8 cellular contexts compared by ENCODE assay signal in the genomic region with DNA sequence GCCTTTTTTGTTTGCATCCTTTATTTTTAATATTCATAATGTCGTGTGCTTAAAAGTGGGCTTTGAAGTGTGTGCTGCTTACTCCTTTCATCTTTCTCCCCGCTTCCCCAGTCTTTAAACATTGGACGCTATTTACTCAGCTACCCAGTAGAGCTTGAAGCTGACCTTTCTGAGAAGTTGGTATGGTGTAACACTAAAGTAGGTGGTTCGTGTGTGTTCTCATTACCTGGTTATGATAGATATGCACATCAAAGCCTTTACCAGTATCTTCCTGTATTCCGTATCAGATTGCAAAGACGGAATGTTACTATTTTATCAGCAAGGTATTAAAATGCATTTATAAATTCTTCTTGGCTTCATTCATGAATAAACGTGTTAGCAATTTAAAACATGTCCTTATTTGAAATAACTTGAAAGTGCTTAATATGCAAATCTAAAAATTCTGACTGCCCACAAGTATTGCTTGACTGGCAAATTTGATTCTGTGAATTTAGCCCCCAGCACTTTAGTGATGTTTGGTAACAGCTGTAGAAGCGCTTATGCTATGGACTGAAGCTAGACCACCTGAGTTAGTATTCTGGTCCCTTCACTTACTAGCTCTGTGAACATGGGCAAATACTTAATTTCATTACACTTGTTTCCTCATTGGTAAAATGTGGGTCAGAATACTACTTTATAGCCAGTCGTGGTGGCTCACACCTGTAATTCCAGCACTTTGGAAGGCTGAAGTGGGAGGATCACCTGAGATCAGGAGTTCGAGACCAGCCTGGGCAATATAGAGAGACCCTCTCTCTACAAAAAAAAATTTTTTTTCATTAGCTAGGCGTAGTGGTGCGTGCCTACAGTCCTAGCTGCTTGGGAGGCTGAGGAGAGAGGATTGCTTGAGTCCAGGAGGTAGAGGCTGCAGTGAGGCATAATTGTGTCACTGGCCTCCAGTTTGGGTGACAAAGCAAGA. TPM values are rescaled to one million over a fixed set of nuclear protein-coding genes. Genes with fewer than 3 reads are reported as not detected.
DNase-seq lines count a peak whose midpoint lies in the region; ATAC-seq, FAIRE-seq and TF ChIP-seq lines count a peak whose summit lies in the region.
"Had no signal": no experiment of that assay in that cellular context is flagged by ENCODE, and none has a peak within 500 bp of the region (broad histone marks: within the 10 kb centered on the region; RNA-seq: fewer than 3 reads in every experiment).

No MANE protein-coding gene starts in this region.

- peaks cover 0 to 8% (median 6%) of the 10 kb centered on the region in 3 experiments; a peak in 5 of 7 replicates for H3K36me3 Mint-ChIP-seq in H9 (ENCODE audit: insufficient read depth in 1 of 3, low read depth in 3 of 3)

- no peak overlapping the region for H2BK5ac ChIP-seq in H9 (ENCODE audit: insufficient read length, low read length)

- H3K23me2 ChIP-seq in H9 (ENCODE audit: insufficient read length, low read depth, low read length, poor library complexity, severe bottlenecking) = peaks cover 13% of the 10 kb centered on the region

- H3K27ac Mint-ChIP-seq in H9 = no peak overlapping the region

- peak overlapping the region; percentile 81 to 93 for H3K4me3 Mint-ChIP-seq in H9

- no peak overlapping the region for H3T11ph ChIP-seq in H9 (ENCODE audit: low read length)

- no peaks in the 10 kb centered on the region for H3K9me3 Mint-ChIP-seq in H9

- no peak overlapping the region for H2AK5ac ChIP-seq in H9 (ENCODE audit: insufficient read length, low read length)

- H4K91ac ChIP-seq in H9 (ENCODE audit: insufficient read length, low read depth, low read length) = no peak overlapping the region

- no peak overlapping the region for H2AFZ ChIP-seq in H9 (ENCODE audit: low read length)

- H2BK12ac ChIP-seq in H9 (ENCODE audit: insufficient read length, low read depth, low read length) = no peak overlapping the region

- no peak for ATAC-seq in GM18505 (IDR thresholded peaks at IDR 0.05; ENCODE audit: unreplicated experiment)
- ATAC-seq in HG02970 (IDR thresholded peaks at IDR 0.05; ENCODE audit: low FRiP score, unreplicated experiment) = no peak

- no CpG with 5 or more reads among the region's 12 CpGs for WGBS in H9 (ENCODE audit: extremely low coverage, insufficient read length, low lambda C conversion rate)
- 37 to 54% (median 45%) methylated on average over 12 of the region's 12 CpGs for WGBS in small intestine, 3 donors

- H3K27me3 Mint-ChIP-seq in H9 (ENCODE audit: low read depth) = no peaks in the 10 kb centered on the region

- no peak overlapping the region for H3K56ac ChIP-seq in H9 (ENCODE audit: insufficient read length, low read depth, low read length)

- H3K9ac ChIP-seq in H9 (ENCODE audit: extremely low read depth, insufficient read length, low read length) = no peak overlapping the region

- H3K4me1 Mint-ChIP-seq in H9 = peaks cover 28 to 35% of the 10 kb centered on the region in 2 experiments

- H3K27ac ChIP-seq in H9 (ENCODE audit: insufficient read length, low read depth, low read length) = no peak overlapping the region
- H3K27ac ChIP-seq in small intestine (ENCODE audit: low read depth in 1 of 2, low read length in 1 of 2) = no peak overlapping the region

- no peak overlapping the region for H4K8ac ChIP-seq in H9 (replicated peaks; ENCODE audit: insufficient read length, low read depth, low read length)

- H2BK120ac ChIP-seq in H9 (ENCODE audit: low read depth, low read length, poor library complexity, severe bottlenecking) = no peak overlapping the region

- H4K5ac ChIP-seq in H9 (ENCODE audit: insufficient read length, low read depth, low read length) = no peak overlapping the region

- peaks cover 0 to 2% of the 10 kb centered on the region in 2 donors for H3K36me3 ChIP-seq in small intestine (ENCODE audit: control insufficient read depth in 2 of 2, insufficient read depth in 2 of 2, low read length in 2 of 2)

- TF ChIP-seq CTCF in H9 (conservative IDR thresholded peaks at IDR 0.05) = no peak

- no peak overlapping the region for H3K23ac ChIP-seq in H9 (ENCODE audit: insufficient read length, low read depth, low read length)

- H3K4ac ChIP-seq in H9 (ENCODE audit: low read depth, low read length) = no peak overlapping the region

- H3K4me1 ChIP-seq in H9 (ENCODE audit: insufficient read depth, low read length) = peaks cover 5% of the 10 kb centered on the region; the same call in 1 of the 2 replicates
- H3K4me1 ChIP-seq in small intestine (ENCODE audit: control insufficient read depth in 2 of 2, insufficient read depth in 1 of 2, low read depth in 1 of 2, low read length in 1 of 2) = peaks cover 4 to 11% of the 10 kb centered on the region in 2 donors

- no peaks in the 10 kb centered on the region for H3K79me1 ChIP-seq in H9 (ENCODE audit: insufficient read depth, low read depth, low read length, poor library complexity, severe bottlenecking)

- TF ChIP-seq POLR2A in GM18505 (IDR thresholded peaks at IDR 0.05; ENCODE audit: borderline replicate concordance, extremely low read depth, insufficient read depth, insufficient read length) = no peak

- peak overlapping the region in 1 of 2 donors; percentile 78 for H3K4me3 ChIP-seq in small intestine (ENCODE audit: low read depth in 1 of 2, low read length in 2 of 2)

- H4K20me1 ChIP-seq in H9 (ENCODE audit: control insufficient read depth, insufficient read depth, insufficient read length) = peaks cover 4% of the 10 kb centered on the region

- H3K18ac ChIP-seq in H9 (ENCODE audit: insufficient read length, low read depth, low read length) = no peak overlapping the region

- no peaks in the 10 kb centered on the region for H3K79me2 ChIP-seq in H9 (ENCODE audit: insufficient read depth, low read length)

- peak overlapping the region; percentile 90 for H3K4me2 ChIP-seq in H9 (ENCODE audit: insufficient read depth, insufficient read length, low read length)

- H2BK15ac ChIP-seq in H9 (ENCODE audit: low read depth, low read length) = no peak overlapping the region

- H3K27me3 ChIP-seq in H9 (ENCODE audit: insufficient read depth, low read length) (no peaks in the 10 kb centered on the region), small intestine (ENCODE audit: control insufficient read depth in 2 of 2, insufficient read depth in 2 of 2, low read length in 2 of 2) (no peaks in the 10 kb centered on the region)

- DNase-seq in H9 (no peak), SW480 (ENCODE audit: low spot score) (peak; percentile 42), glomerular visceral epithelial cell (ENCODE audit: extremely low spot score) (peak; percentile 22), small intestine (peak; percentile 18)
- no peak for DNase-seq in stimulated activated CD4-positive, alpha-beta T cell treated with anti-CD3 and anti-CD28 coated beads, Interleukin-4, amount 100 ng/mL, for 24 hours

- no peak overlapping the region for H2BK20ac ChIP-seq in H9 (ENCODE audit: low read depth, low read length, poor library complexity, severe bottlenecking)

- FAIRE-seq in small intestine (lab: Jason Lieb, UNC) = no peak

- H3K14ac ChIP-seq in H9 (ENCODE audit: insufficient read depth, low read length) = no peak overlapping the region

- H3K9me3 ChIP-seq in H9 (ENCODE audit: control insufficient read depth, low read depth, low read length) (no peaks in the 10 kb centered on the region), small intestine (ENCODE audit: control insufficient read depth, low read depth) (no peaks in the 10 kb centered on the region)

RNA-seq across cellular contexts. Expression of a gene that starts 1.7 kb away (rescaled TPM):
- 53.8 and 56.4 TPM in 2 replicates for total RNA-seq in H9 (2021)
- polyA plus RNA-seq in small intestine = 10 to 100 TPM; 64.6 to 92.7 (median 65.3) TPM

RNA-seq across cellular contexts. Expression of a gene that starts 17.9 kb away (rescaled TPM):
- 0.09 TPM in 1 of 2 replicates, not detected in the other for total RNA-seq in H9 (2021)
- under 1 TPM in 1 of 3 donors, not detected in 2; 0.01 TPM for polyA plus RNA-seq in small intestine
- total RNA-seq: SK-MEL-5 had no signal

RNA-seq across cellular contexts. Expression of a gene that starts 51.8 kb away (rescaled TPM):
- 41.2 and 42.3 TPM in 2 replicates for total RNA-seq in H9 (2021)
- 1 to 10 TPM; 2.7 to 4.7 (median 3.0) TPM for polyA plus RNA-seq in small intestine

Comparison
In these comparisons a context has a peak if more than half of its experiments do, and no peak if none do; other contexts are left out.
1. DNase-seq: peak in SW480 (single experiment), glomerular visceral epithelial cell (single experiment) and small intestine (single experiment); none in H9 (single experiment) and stimulated activated CD4-positive, alpha-beta T cell treated with anti-CD3 and anti-CD28 coated beads, Interleukin-4, amount 100 ng/mL, for 24 hours (single experiment).